In the genomic region with DNA sequence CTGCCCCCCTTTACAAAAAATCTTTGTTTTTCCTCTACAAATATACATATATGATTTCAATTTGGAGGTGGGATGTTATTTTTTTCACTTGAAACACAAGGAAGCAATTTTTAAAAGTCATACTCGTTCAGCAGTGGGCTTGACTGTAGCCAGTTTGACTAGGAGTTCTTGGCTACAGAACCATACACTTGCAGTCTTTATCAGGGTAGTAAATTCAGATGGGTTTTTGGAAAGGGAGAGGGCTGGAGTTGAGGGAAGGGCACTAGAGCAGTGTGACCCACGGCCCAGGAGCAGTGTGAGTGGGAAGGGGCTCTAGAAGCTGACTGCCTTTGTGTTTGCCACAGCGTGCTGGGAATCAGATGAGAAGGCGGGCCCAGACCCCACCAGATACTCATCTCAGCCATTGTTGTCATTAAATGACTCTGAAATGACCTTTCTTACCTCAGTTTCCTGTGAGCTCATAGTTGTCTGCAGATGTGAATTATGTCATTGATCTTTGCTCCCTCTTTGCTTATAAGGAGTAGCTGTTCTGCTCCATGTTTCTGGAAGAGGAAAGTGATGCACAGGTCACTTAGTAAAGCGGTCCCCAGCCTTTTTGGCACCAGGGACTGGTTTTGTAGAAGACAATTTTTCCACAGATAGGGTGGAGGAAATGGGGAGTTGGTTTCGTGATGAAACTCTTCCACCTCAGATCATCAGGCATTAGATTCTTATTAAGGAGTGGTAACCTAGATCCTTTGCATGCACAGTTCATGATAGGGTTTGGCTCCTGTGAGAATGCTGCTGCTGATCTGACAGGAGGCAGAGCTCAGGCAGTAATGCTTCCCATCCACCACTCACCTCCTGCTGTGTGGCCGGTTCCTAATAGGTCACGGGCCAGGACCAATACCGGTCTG, we compare ENCODE assay signal across 8 cellular contexts.
DNase-seq lines count a peak whose midpoint lies in the region; TF ChIP-seq lines count a peak whose summit lies in the region.

No MANE protein-coding gene starts in this region.

- H4K8ac ChIP-seq in H9 (replicated peaks; ENCODE audit: insufficient read length, low read depth, low read length): no peak overlapping the region

- H2AFZ ChIP-seq in H9 (ENCODE audit: low read length): no peak overlapping the region

- peaks cover 4% of the 10 kb centered on the region for H4K20me1 ChIP-seq in H9 (ENCODE audit: control insufficient read depth, insufficient read depth, insufficient read length)

- no peaks in the 10 kb centered on the region for H3K27me3 Mint-ChIP-seq in H9 (ENCODE audit: low read depth)

- no peak overlapping the region for H3K4me3 ChIP-seq in epithelial cell of esophagus (ENCODE audit: low read length)

- no peaks in the 10 kb centered on the region for H3K27me3 ChIP-seq in H9 (ENCODE audit: insufficient read depth, low read length)

- TF ChIP-seq CTCF in H9 (conservative IDR thresholded peaks at IDR 0.05) (no peak), VCaP (conservative IDR thresholded peaks at IDR 0.05) (no peak), epithelial cell of esophagus (IDR thresholded peaks at IDR 0.05; ENCODE audit: insufficient read depth, low read depth, low read length, missing control alignments) (no peak)

- H3T11ph ChIP-seq in H9 (ENCODE audit: low read length): no peak overlapping the region

- no peak overlapping the region for H2AK5ac ChIP-seq in H9 (ENCODE audit: insufficient read length, low read length)

- peak overlapping the region in 2 of 3 experiments; percentile 52 to 73; a peak in 4 of 7 replicates for H3K27ac Mint-ChIP-seq in H9

- no peak overlapping the region for H3K4ac ChIP-seq in H9 (ENCODE audit: low read depth, low read length)

- peaks cover 2 to 7% of the 10 kb centered on the region in 2 experiments; a peak in 4 of 5 replicates for H3K9me3 Mint-ChIP-seq in H9

- peaks cover 24% of the 10 kb centered on the region for H3K4me1 ChIP-seq in H9 (ENCODE audit: insufficient read depth, low read length)

- no peak overlapping the region for H2BK15ac ChIP-seq in H9 (ENCODE audit: low read depth, low read length)

- peaks cover 52% of the 10 kb centered on the region; the same call in 1 of the 2 replicates for H3K79me2 ChIP-seq in H9 (ENCODE audit: insufficient read depth, low read length)

- DNase-seq in H9 (no peak), epithelial cell of esophagus (ENCODE audit: low read depth) (peak; percentile 60), pulmonary artery endothelial cell (ENCODE audit: low read depth, low spot score) (peak; percentile 75), cerebellar nuclear complex (lab: John Stamatoyannopoulos, UW) (no peak), NCI-H2081 treated with DMSO at 0.1 percent for 48 hours (lab: John Stamatoyannopoulos, UW) (no peak), NCI-H2029 (lab: John Stamatoyannopoulos, UW) (no peak), UCSD-AML1 (lab: John Stamatoyannopoulos, UW; ENCODE audit: unreplicated experiment) (no peak)

- H2BK20ac ChIP-seq in H9 (ENCODE audit: low read depth, low read length, poor library complexity, severe bottlenecking): no peak overlapping the region

- H3K36me3 Mint-ChIP-seq in H9 (ENCODE audit: insufficient read depth in 1 of 3, low read depth in 3 of 3): peaks cover 4 to 26% (median 12%) of the 10 kb centered on the region in 3 experiments; a peak in 6 of 7 replicates

- H4K5ac ChIP-seq in H9 (ENCODE audit: insufficient read length, low read depth, low read length): no peak overlapping the region

- H2BK5ac ChIP-seq in H9 (ENCODE audit: insufficient read length, low read length): no peak overlapping the region

- no peaks in the 10 kb centered on the region for H3K9me3 ChIP-seq in H9 (ENCODE audit: control insufficient read depth, low read depth, low read length)

- no peak overlapping the region for H2BK120ac ChIP-seq in H9 (ENCODE audit: low read depth, low read length, poor library complexity, severe bottlenecking)

- H3K27ac ChIP-seq in H9 (ENCODE audit: insufficient read length, low read depth, low read length) (no peak overlapping the region), VCaP (peak overlapping the region; percentile 86)

- no peak overlapping the region for H3K4me3 Mint-ChIP-seq in H9

- H3K23me2 ChIP-seq in H9 (ENCODE audit: insufficient read length, low read depth, low read length, poor library complexity, severe bottlenecking): no peaks in the 10 kb centered on the region

- WGBS in H9 (ENCODE audit: extremely low coverage, insufficient read length, low lambda C conversion rate): no CpG with 5 or more reads among the region's 9 CpGs

- no peak overlapping the region for H3K56ac ChIP-seq in H9 (ENCODE audit: insufficient read length, low read depth, low read length)

- no peak overlapping the region for H3K23ac ChIP-seq in H9 (ENCODE audit: insufficient read length, low read depth, low read length)

- H3K4me2 ChIP-seq in H9 (ENCODE audit: insufficient read depth, insufficient read length, low read length): no peak overlapping the region

- H3K4me1 Mint-ChIP-seq in H9: peaks cover 86 to 88% of the 10 kb centered on the region in 2 experiments

- peaks cover 14% of the 10 kb centered on the region for H3K79me1 ChIP-seq in H9 (ENCODE audit: insufficient read depth, low read depth, low read length, poor library complexity, severe bottlenecking)

- no peak overlapping the region for H3K18ac ChIP-seq in H9 (ENCODE audit: insufficient read length, low read depth, low read length)

- H3K9ac ChIP-seq in H9 (ENCODE audit: extremely low read depth, insufficient read length, low read length): no peak overlapping the region

- H2BK12ac ChIP-seq in H9 (ENCODE audit: insufficient read length, low read depth, low read length): no peak overlapping the region

- no peak overlapping the region for H4K91ac ChIP-seq in H9 (ENCODE audit: insufficient read length, low read depth, low read length)

- H3K14ac ChIP-seq in H9 (ENCODE audit: insufficient read depth, low read length): no peak overlapping the region

Comparison
In these comparisons a context has a peak if more than half of its experiments do, and no peak if none do; other contexts are left out.
1. DNase-seq: peak in epithelial cell of esophagus (single experiment) and pulmonary artery endothelial cell (single experiment); none in H9 (single experiment), cerebellar nuclear complex (0 of 2), NCI-H2081 treated with DMSO at 0.1 percent for 48 hours (single experiment), NCI-H2029 (single experiment) and UCSD-AML1 (single experiment).